In genomic region chr15:43104426-43104825, GRCh38 we compare ENCODE assay signal across 10 cellular contexts. TPM values are rescaled to one million over a fixed set of nuclear protein-coding genes. Genes with fewer than 3 reads are reported as not detected.
A peak's percentile ranks its signal among the peaks of the same experiment; 100 is the strongest.
DNase-seq lines count a peak whose midpoint lies in the region; ATAC-seq and TF ChIP-seq lines count a peak whose summit lies in the region.
"Had no signal": no experiment of that assay in that cellular context is flagged by ENCODE, and none has a peak within 500 bp of the region (broad histone marks: within the 10 kb centered on the region; RNA-seq: fewer than 3 reads in every experiment).

No MANE protein-coding gene starts in this region.

- WGBS in right cardiac atrium = 52% methylated on average over 5 of the region's 5 CpGs

- DNase-seq in right cardiac atrium = no peak
- no peak for DNase-seq in Right ventricle myocardium inferior (ENCODE audit: missing footprints)
- no peak for DNase-seq in activated naive CD8-positive, alpha-beta T cell treated with anti-CD3 and anti-CD28 coated beads for 36 hours
- no peak for DNase-seq in left lung
- no peak for DNase-seq in upper lobe of right lung
- no peak for DNase-seq in stimulated activated CD4-positive, alpha-beta T cell treated with anti-CD3 and anti-CD28 coated beads, Interleukin-4, amount 100 ng/mL, for 24 hours
- no peak for DNase-seq in colonic mucosa
- DNase-seq: small intestine, T1000 had no signal

- no peak overlapping the region for H3K27ac Mint-ChIP-seq in activated naive CD8-positive, alpha-beta T cell treated with anti-CD3 and anti-CD28 coated beads for 36 hours

- H3K4me3 Mint-ChIP-seq in activated naive CD8-positive, alpha-beta T cell treated with anti-CD3 and anti-CD28 coated beads for 36 hours = peak overlapping the region; percentile 59

- H3K36me3 ChIP-seq in left lung (peaks cover 2 to 25% of the 10 kb centered on the region in 2 donors), upper lobe of right lung (peaks cover 16% of the 10 kb centered on the region), colonic mucosa (no peaks in the 10 kb centered on the region)

- H3K4me1 Mint-ChIP-seq in activated naive CD8-positive, alpha-beta T cell treated with anti-CD3 and anti-CD28 coated beads for 36 hours = peaks cover 46% of the 10 kb centered on the region

- no peaks in the 10 kb centered on the region for H3K9me3 ChIP-seq in right cardiac atrium (ENCODE audit: control insufficient read depth, low read length)
- no peaks in the 10 kb centered on the region for H3K9me3 ChIP-seq in left lung
- H3K9me3 ChIP-seq in upper lobe of right lung = no peaks in the 10 kb centered on the region
- H3K9me3 ChIP-seq in colonic mucosa = no peaks in the 10 kb centered on the region

- H3K36me3 Mint-ChIP-seq in activated naive CD8-positive, alpha-beta T cell treated with anti-CD3 and anti-CD28 coated beads for 36 hours = peaks cover 43% of the 10 kb centered on the region

- no peak for ATAC-seq in right cardiac atrium
- ATAC-seq in Right ventricle myocardium inferior = no peak
- ATAC-seq in left lung = peak; percentile 27
- no peak for ATAC-seq in upper lobe of right lung
- ATAC-seq in HG02623 (IDR thresholded peaks at IDR 0.05; ENCODE audit: unreplicated experiment) = no peak

- TF ChIP-seq CTCF in left lung (IDR thresholded peaks at IDR 0.05) (no peak), upper lobe of right lung (IDR thresholded peaks at IDR 0.05) (no peak), colonic mucosa (IDR thresholded peaks at IDR 0.05) (no peak)

- H3K27me3 ChIP-seq in right cardiac atrium (ENCODE audit: control insufficient read depth, insufficient read depth) = no peaks in the 10 kb centered on the region
- no peaks in the 10 kb centered on the region for H3K27me3 ChIP-seq in left lung
- H3K27me3 ChIP-seq in upper lobe of right lung = no peaks in the 10 kb centered on the region
- no peaks in the 10 kb centered on the region for H3K27me3 ChIP-seq in colonic mucosa

- no peaks in the 10 kb centered on the region for H3K27me3 Mint-ChIP-seq in activated naive CD8-positive, alpha-beta T cell treated with anti-CD3 and anti-CD28 coated beads for 36 hours

- H3K27ac ChIP-seq in right cardiac atrium (ENCODE audit: low read length) (no peak overlapping the region), left lung (peak overlapping the region in 1 of 2 donors; percentile 94), upper lobe of right lung (peak overlapping the region; percentile 93), colonic mucosa (no peak overlapping the region)

- no peak overlapping the region for H3K9ac ChIP-seq in colonic mucosa (ENCODE audit: low read depth in 2 of 2, low read length in 2 of 2)

- H3K4me3 ChIP-seq in right cardiac atrium (ENCODE audit: low read length) (peak overlapping the region; percentile 96), left lung (peak overlapping the region; percentile 61 to 78), upper lobe of right lung (peak overlapping the region; percentile 90), colonic mucosa (no peak overlapping the region)

- H3K4me1 ChIP-seq in right cardiac atrium (ENCODE audit: control insufficient read depth, insufficient read depth, low read length) = peaks cover 2% of the 10 kb centered on the region
- peaks cover 14 to 56% of the 10 kb centered on the region in 2 donors for H3K4me1 ChIP-seq in left lung
- H3K4me1 ChIP-seq in upper lobe of right lung = peaks cover 22% of the 10 kb centered on the region
- H3K4me1 ChIP-seq in colonic mucosa = peaks cover 10% of the 10 kb centered on the region

- intact Hi-C loops in right cardiac atrium (cut with DNase I) (no loop called here), Right ventricle myocardium inferior (cut with DNase I) (no loop called here), left lung (cut with DNase I) (no loop called here), upper lobe of right lung (cut with DNase I) (no loop called here), colonic mucosa (cut with DNase I) (loop anchor here (10.0 kb wide), 1 partner anchor 80 kb away; the partner anchor contains the start of gene CCNDBP1)

- H3K9me3 Mint-ChIP-seq in activated naive CD8-positive, alpha-beta T cell treated with anti-CD3 and anti-CD28 coated beads for 36 hours = no peaks in the 10 kb centered on the region

RNA-seq across cellular contexts. Expression of gene UBR1, which starts 1.4 kb away (rescaled TPM):
- total RNA-seq in right cardiac atrium (10 to 100 TPM; 20.9 to 25.5 (median 21.0) TPM), Right ventricle myocardium inferior (20.2 TPM), left lung (10 to 100 TPM; 28.6 to 31.5 TPM), upper lobe of right lung (37.9 TPM), colonic mucosa (10 to 100 TPM; 21.4 to 26.2 TPM)
- polyA plus RNA-seq in right cardiac atrium = 6.1 TPM
- total RNA-seq in activated naive CD8-positive, alpha-beta T cell treated with anti-CD3 and anti-CD28 coated beads for 36 hours = 10 to 100 TPM; 27.5 to 31.3 TPM

RNA-seq across cellular contexts. Expression of gene TMEM62, which starts 29.0 kb away (rescaled TPM):
- total RNA-seq in right cardiac atrium = 10 to 100 TPM in 3 of 4 donors, 1 to 10 TPM in 1; 9.8 to 11.2 (median 10.4) TPM
- 7.8 TPM for polyA plus RNA-seq in right cardiac atrium
- total RNA-seq in Right ventricle myocardium inferior = 11.7 TPM
- total RNA-seq in activated naive CD8-positive, alpha-beta T cell treated with anti-CD3 and anti-CD28 coated beads for 36 hours = 10 to 100 TPM; 13.8 to 13.9 TPM
- total RNA-seq in left lung = 10 to 100 TPM; 28.0 to 31.0 TPM
- total RNA-seq in upper lobe of right lung = 28.1 TPM
- total RNA-seq in colonic mucosa = 10 to 100 TPM; 33.0 to 34.2 TPM
